ENCODE assay signal across 2 cellular contexts in the genomic region with DNA sequence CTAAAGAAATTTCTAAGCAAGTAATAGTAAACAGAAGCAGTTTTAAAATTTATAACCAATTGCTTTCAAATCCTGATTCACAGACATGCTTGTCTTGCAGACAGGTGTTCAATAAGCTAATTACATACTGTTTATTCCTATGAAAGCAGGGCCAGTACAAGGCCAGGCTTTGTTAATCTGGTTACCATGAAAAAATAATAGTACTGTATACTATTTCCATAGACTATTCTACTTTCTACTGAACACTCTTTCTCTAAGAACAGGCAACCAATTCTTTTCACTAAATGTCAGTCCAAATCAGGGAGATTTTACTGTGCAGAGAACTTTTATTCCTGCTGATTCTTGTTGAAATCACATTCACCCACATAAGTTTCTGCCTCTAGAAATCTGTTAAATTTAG.
TF ChIP-seq lines count a peak whose summit lies in the region.

No MANE protein-coding gene starts in this region.

TF ChIP-seq in A549, 52 proteins besides CTCF, POLR2A, EP300 and RAD21:
- TF ChIP-seq, protein P1, sequence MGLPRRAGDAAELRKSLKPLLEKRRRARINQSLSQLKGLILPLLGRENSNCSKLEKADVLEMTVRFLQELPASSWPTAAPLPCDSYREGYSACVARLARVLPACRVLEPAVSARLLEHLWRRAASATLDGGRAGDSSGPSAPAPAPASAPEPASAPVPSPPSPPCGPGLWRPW (IDR thresholded peaks at IDR 0.05) = no peak
- TF ChIP-seq NFE2L2 (conservative IDR thresholded peaks at IDR 0.05; ENCODE audit: low read length) = no peak
- TF ChIP-seq REST (IDR thresholded peaks at IDR 0.05) = no peak
- no peak for TF ChIP-seq CHD2 (IDR thresholded peaks at IDR 0.05; ENCODE audit: low read length, partially characterized antibody)
- TF ChIP-seq HOXB13 (CRISPR knock-in tag; IDR thresholded peaks at IDR 0.05; ENCODE audit: low read depth) = no peak
- TF ChIP-seq BHLHE40 (IDR thresholded peaks at IDR 0.05; ENCODE audit: low read depth, low read length) = no peak
- TF ChIP-seq RCOR1 (IDR thresholded peaks at IDR 0.05; ENCODE audit: low read depth, low read length) = no peak
- TF ChIP-seq, protein P2, sequence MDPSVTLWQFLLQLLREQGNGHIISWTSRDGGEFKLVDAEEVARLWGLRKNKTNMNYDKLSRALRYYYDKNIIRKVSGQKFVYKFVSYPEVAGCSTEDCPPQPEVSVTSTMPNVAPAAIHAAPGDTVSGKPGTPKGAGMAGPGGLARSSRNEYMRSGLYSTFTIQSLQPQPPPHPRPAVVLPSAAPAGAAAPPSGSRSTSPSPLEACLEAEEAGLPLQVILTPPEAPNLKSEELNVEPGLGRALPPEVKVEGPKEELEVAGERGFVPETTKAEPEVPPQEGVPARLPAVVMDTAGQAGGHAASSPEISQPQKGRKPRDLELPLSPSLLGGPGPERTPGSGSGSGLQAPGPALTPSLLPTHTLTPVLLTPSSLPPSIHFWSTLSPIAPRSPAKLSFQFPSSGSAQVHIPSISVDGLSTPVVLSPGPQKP (IDR thresholded peaks at IDR 0.05; ENCODE audit: low read depth, low read length) = no peak
- TF ChIP-seq, protein P3, sequence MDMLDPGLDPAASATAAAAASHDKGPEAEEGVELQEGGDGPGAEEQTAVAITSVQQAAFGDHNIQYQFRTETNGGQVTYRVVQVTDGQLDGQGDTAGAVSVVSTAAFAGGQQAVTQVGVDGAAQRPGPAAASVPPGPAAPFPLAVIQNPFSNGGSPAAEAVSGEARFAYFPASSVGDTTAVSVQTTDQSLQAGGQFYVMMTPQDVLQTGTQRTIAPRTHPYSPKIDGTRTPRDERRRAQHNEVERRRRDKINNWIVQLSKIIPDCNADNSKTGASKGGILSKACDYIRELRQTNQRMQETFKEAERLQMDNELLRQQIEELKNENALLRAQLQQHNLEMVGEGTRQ (IDR thresholded peaks at IDR 0.05) = no peak
- TF ChIP-seq TFCP2L1 (CRISPR knock-in tag; IDR thresholded peaks at IDR 0.05) = no peak
- TF ChIP-seq BCL3 (IDR thresholded peaks at IDR 0.05) = no peak
- no peak for TF ChIP-seq JUN (IDR thresholded peaks at IDR 0.05)
- TF ChIP-seq MAZ (IDR thresholded peaks at IDR 0.05; ENCODE audit: borderline replicate concordance, low read depth, low read length) = no peak
- no peak for TF ChIP-seq ZC3H11A (IDR thresholded peaks at IDR 0.05)

TF ChIP-seq in liver, 16 proteins besides CTCF, POLR2A, EP300 and RAD21:
- TF ChIP-seq TAF1 (conservative IDR thresholded peaks at IDR 0.05) = no peak
- TF ChIP-seq SP1 (IDR thresholded peaks at IDR 0.05) = no peak
- TF ChIP-seq REST (IDR thresholded peaks at IDR 0.05) = no peak
- no peak for TF ChIP-seq HNF4A (conservative IDR thresholded peaks at IDR 0.05)
- TF ChIP-seq ATF3 (IDR thresholded peaks at IDR 0.05) = no peak
- no peak for TF ChIP-seq EGR1 (IDR thresholded peaks at IDR 0.05; ENCODE audit: low read depth in 2 of 2)
- no peak for TF ChIP-seq RXRA (IDR thresholded peaks at IDR 0.05)
- no peak for TF ChIP-seq HNF4G (IDR thresholded peaks at IDR 0.05)
- no peak for TF ChIP-seq YY1 (IDR thresholded peaks at IDR 0.05)
- no peak for TF ChIP-seq FOXA2 (IDR thresholded peaks at IDR 0.05)
- TF ChIP-seq MAX (IDR thresholded peaks at IDR 0.05) = no peak
- TF ChIP-seq ZBTB33 (IDR thresholded peaks at IDR 0.05) = no peak
- no peak for TF ChIP-seq FOXA1 (IDR thresholded peaks at IDR 0.05)
- no peak for TF ChIP-seq GABPA (IDR thresholded peaks at IDR 0.05 in 1 of 2, conservative IDR thresholded peaks at IDR 0.05 in 1 of 2)
- TF ChIP-seq JUND (IDR thresholded peaks at IDR 0.05) = no peak
